In the genomic region with DNA sequence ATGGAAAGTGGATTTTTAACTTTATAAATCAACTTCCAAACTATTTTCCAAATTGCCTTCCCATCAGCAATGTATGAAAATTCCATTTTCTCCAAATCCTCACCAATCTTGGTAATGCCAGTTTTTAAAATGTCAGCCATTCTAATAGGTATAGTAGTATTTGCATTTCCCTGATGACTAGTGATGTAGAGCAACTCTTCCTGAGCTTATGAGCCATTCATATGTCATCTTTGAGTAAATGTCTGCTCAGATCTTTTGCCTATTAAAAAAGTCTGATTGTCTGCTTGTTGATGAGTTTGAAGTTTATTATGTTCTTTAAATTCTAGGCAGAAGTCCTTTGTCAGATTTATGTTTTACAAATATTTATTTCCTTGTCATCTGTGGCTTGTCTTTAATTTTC, we compare ENCODE assay signal across 32 cellular contexts. TPM values are rescaled to one million over a fixed set of nuclear protein-coding genes. Genes with fewer than 3 reads are reported as not detected.
"Had no signal": no experiment of that assay in that cellular context is flagged by ENCODE, and none has a peak within 500 bp of the region (broad histone marks: within the 10 kb centered on the region; RNA-seq: fewer than 3 reads in every experiment).

No MANE protein-coding gene starts in this region.

- H3K9me3 ChIP-seq: gastrocnemius medialis, left lung, ovary, psoas muscle, sigmoid colon, suprapubic skin, transverse colon, upper lobe of right lung, uterus had no signal

- H3K36me3 ChIP-seq: ovary, uterus had no signal

- ATAC-seq: esophagus mucosa; gastrocnemius medialis; left cardiac atrium; left lung; naive thymus-derived CD4-positive, alpha-beta T cell; psoas muscle; right cardiac atrium; stimulated activated naive B cell treated with anti-CD40 and anti-IgM and Interleukin-4, amounts not matched to agents 10 μg/mL and 1 μg/mL and 100 μg/mL, for 72 hours; stimulated activated naive CD8-positive, alpha-beta T cell treated with anti-CD3 and anti-CD28 coated beads, Interleukin-15, amount 100 ng/mL, for 72 hours; upper lobe of right lung had no signal

- FAIRE-seq: colon had no signal

- H3K9ac ChIP-seq: neural progenitor cell had no signal

- H3K4me2 ChIP-seq: neural progenitor cell had no signal

- H3K27me3 ChIP-seq: gastrocnemius medialis, left lung, neural progenitor cell, ovary, sigmoid colon, suprapubic skin, transverse colon, upper lobe of right lung, uterus had no signal

- H3K27ac ChIP-seq: gastrocnemius medialis, left lung, neural progenitor cell, ovary, psoas muscle, sigmoid colon, suprapubic skin, transverse colon, upper lobe of right lung, uterus had no signal

- H3K4me1 ChIP-seq: gastrocnemius medialis, left lung, neural progenitor cell, psoas muscle, sigmoid colon, transverse colon, upper lobe of right lung, uterus had no signal

- H3K4me3 ChIP-seq: gastrocnemius medialis, left lung, neural progenitor cell, ovary, psoas muscle, sigmoid colon, suprapubic skin, transverse colon, upper lobe of right lung, uterus had no signal

- DNase-seq: effector CD8-positive, alpha-beta T cell; foreskin fibroblast; gastrocnemius medialis; head of caudate nucleus; left cardiac atrium; left lung; mesendoderm; midbrain; naive thymus-derived CD4-positive, alpha-beta T cell; ovary; posterior cingulate gyrus; psoas muscle; right cardiac atrium; sigmoid colon; stimulated activated CD4-positive, alpha-beta T cell treated with anti-CD3 and anti-CD28 coated beads, Interleukin-4, amount 100 ng/mL, for 4 hours; stimulated activated naive B cell treated with anti-CD40 and anti-IgM and Interleukin-4, amounts not matched to agents 10 μg/mL and 1 μg/mL and 100 μg/mL, for 72 hours; stimulated activated naive CD8-positive, alpha-beta T cell treated with anti-CD3 and anti-CD28 coated beads, Interleukin-15, amount 100 ng/mL, for 72 hours; transverse colon; upper lobe of right lung; uterus had no signal

- H2AFZ ChIP-seq: neural progenitor cell had no signal

RNA-seq across cellular contexts. Expression of gene TEX46, which starts 58.4 kb away (rescaled TPM):
- total RNA-seq: cerebellum, esophagus mucosa, gastrocnemius medialis, glomerular endothelial cell, kidney epithelial cell, left cardiac atrium, left lung, lower leg skin, lung microvascular endothelial cell, mucosa of gallbladder, ovary, psoas muscle, renal cortical epithelial cell, right cardiac atrium, sigmoid colon, skeletal muscle tissue, suprapubic skin, transverse colon, upper lobe of right lung had no signal
- polyA plus RNA-seq: naive thymus-derived CD4-positive, alpha-beta T cell; ovary; psoas muscle; right cardiac atrium; sigmoid colon had no signal
